24 cellular contexts compared by ENCODE assay signal in the genomic region with DNA sequence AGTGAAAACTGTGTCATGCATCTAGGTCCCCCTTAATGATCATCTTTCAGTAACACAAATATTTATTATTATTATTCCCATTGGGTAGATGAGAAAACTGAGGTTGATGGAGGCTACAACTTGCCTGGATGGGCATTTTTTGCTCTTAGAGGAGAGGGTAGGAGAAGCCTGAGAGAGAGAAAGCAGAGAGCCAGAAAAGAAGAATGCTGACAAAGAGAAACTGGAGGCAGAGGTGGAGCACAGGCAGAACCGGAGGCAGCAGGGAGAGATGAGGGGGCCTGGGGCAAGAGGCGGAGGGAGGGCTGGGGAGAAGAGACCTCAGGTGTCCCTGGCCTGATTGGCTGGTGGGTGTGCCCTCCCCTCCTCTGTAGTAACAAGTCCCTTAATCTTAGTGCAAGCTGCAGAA. TPM values are rescaled to one million over a fixed set of nuclear protein-coding genes. Genes with fewer than 3 reads are reported as not detected.
A peak's percentile ranks its signal among the peaks of the same experiment; 100 is the strongest.
DNase-seq lines count a peak whose midpoint lies in the region; ATAC-seq and TF ChIP-seq lines count a peak whose summit lies in the region.
"Had no signal": no experiment of that assay in that cellular context is flagged by ENCODE, and none has a peak within 500 bp of the region (broad histone marks: within the 10 kb centered on the region; RNA-seq: fewer than 3 reads in every experiment).

No MANE protein-coding gene starts in this region.

- H2AFZ ChIP-seq in neural cell (ENCODE audit: low read depth, low read length) = no peak overlapping the region

- peak overlapping the region; percentile 80 for H3K27ac Mint-ChIP-seq in endothelial cell (ENCODE audit: unreplicated experiment)
- H3K27ac Mint-ChIP-seq in stimulated activated memory B cell treated with anti-CD40 and anti-IgM and Interleukin-4, amounts not matched to agents 10 μg/mL and 1 μg/mL and 100 μg/mL, for 72 hours = no peak overlapping the region
- H3K27ac Mint-ChIP-seq: activated CD4-positive, alpha-beta memory T cell treated with anti-CD3 and anti-CD28 coated beads, Interleukin-2, amount 10 ng/mL, durations not matched to agents 7 days and 5 days; stimulated activated naive CD8-positive, alpha-beta T cell treated with anti-CD3 and anti-CD28 coated beads, Interleukin-15, amount 100 ng/mL, for 72 hours had no signal

- H3K9me2 ChIP-seq in neural cell (ENCODE audit: insufficient read depth, low read length) = no peaks in the 10 kb centered on the region

- H3K9me3 ChIP-seq in HUES64 (ENCODE audit: insufficient read depth, low read depth, low read length) (no peaks in the 10 kb centered on the region), neural cell (ENCODE audit: low read length) (no peaks in the 10 kb centered on the region)
- H3K9me3 ChIP-seq: BLaER1, body of pancreas, heart left ventricle had no signal

- H3K27me3 ChIP-seq in HUES64 (ENCODE audit: insufficient read depth, low read length) = no peaks in the 10 kb centered on the region; the same call in 1 of the 2 replicates
- no peaks in the 10 kb centered on the region for H3K27me3 ChIP-seq in neural cell (ENCODE audit: insufficient read depth, low read depth, low read length)

- H3K9me3 Mint-ChIP-seq in endothelial cell (ENCODE audit: unreplicated experiment) = no peaks in the 10 kb centered on the region
- no peaks in the 10 kb centered on the region for H3K9me3 Mint-ChIP-seq in stimulated activated memory B cell treated with anti-CD40 and anti-IgM and Interleukin-4, amounts not matched to agents 10 μg/mL and 1 μg/mL and 100 μg/mL, for 72 hours
- H3K9me3 Mint-ChIP-seq: activated CD4-positive, alpha-beta memory T cell treated with anti-CD3 and anti-CD28 coated beads, Interleukin-2, amount 10 ng/mL, durations not matched to agents 7 days and 5 days; stimulated activated naive CD8-positive, alpha-beta T cell treated with anti-CD3 and anti-CD28 coated beads, Interleukin-15, amount 100 ng/mL, for 72 hours had no signal

- H3K27ac ChIP-seq in HUES64 (ENCODE audit: low read depth, low read length) (peak overlapping the region; percentile 87), neural cell (ENCODE audit: low read length) (no peak overlapping the region)
- H3K27ac ChIP-seq: BLaER1, body of pancreas, heart left ventricle had no signal

- DNase-seq in ELF-1 (ENCODE audit: low read depth, low spot score) (peak; percentile 94), endothelial cell (ENCODE audit: low spot score) (no peak)
- DNase-seq: activated CD4-positive, alpha-beta memory T cell treated with anti-CD3 and anti-CD28 coated beads, Interleukin-2, amount 10 ng/mL, durations not matched to agents 7 days and 5 days; activated effector memory CD4-positive, alpha-beta T cell treated with anti-CD3 and anti-CD28 coated beads, Interleukin-2, amount 50 U/mL, for 16 hours; activated T-cell treated with anti-CD3 and anti-CD28 coated beads for 4 hours; body of pancreas; heart left ventricle; NCI-H146; NCI-H526; Right ventricle myocardium superior; stimulated activated CD4-positive, alpha-beta T cell treated with anti-CD3 and anti-CD28 coated beads, Interleukin-12 subunit alpha, Interleukin-12 subunit beta, amount 100 ng/mL, for 4 hours; stimulated activated CD4-positive, alpha-beta T cell treated with anti-CD3 and anti-CD28 coated beads, Interleukin-4, amount 100 ng/mL, for 4 hours; stimulated activated naive CD8-positive, alpha-beta T cell treated with anti-CD3 and anti-CD28 coated beads, Interleukin-15, amount 100 ng/mL, for 72 hours; trophoblast cell had no signal

- H3K27me3 Mint-ChIP-seq in endothelial cell (ENCODE audit: unreplicated experiment) = peaks cover 16% of the 10 kb centered on the region
- H3K27me3 Mint-ChIP-seq in stimulated activated memory B cell treated with anti-CD40 and anti-IgM and Interleukin-4, amounts not matched to agents 10 μg/mL and 1 μg/mL and 100 μg/mL, for 72 hours = peaks cover 66% of the 10 kb centered on the region

- TF ChIP-seq RAD21 in neural cell (conservative IDR thresholded peaks at IDR 0.05) = no peak

- H3K79me2 ChIP-seq in neural cell (replicated peaks; ENCODE audit: insufficient read depth, low read length) = peaks cover 87% of the 10 kb centered on the region

- WGBS in HUES64 = 17% methylated on average over 2 of the region's 2 CpGs

- H3K9ac ChIP-seq in HUES64 (ENCODE audit: low read depth, low read length) = peak overlapping the region; percentile 39; the same call in 1 of the 2 replicates
- peak overlapping the region; percentile 29 for H3K9ac ChIP-seq in neural cell (ENCODE audit: low read length)
- H3K9ac ChIP-seq: BLaER1 had no signal

- H3F3A ChIP-seq in neural cell (ENCODE audit: insufficient read depth, low read length, poor library complexity, severe bottlenecking) = no peaks in the 10 kb centered on the region

- H3K36me3 ChIP-seq in HUES64 (ENCODE audit: insufficient read depth, low read length) = peaks cover 12% of the 10 kb centered on the region; the same call in 1 of the 2 replicates
- H3K36me3 ChIP-seq in neural cell (ENCODE audit: insufficient read depth, low read length) = peaks cover 6% of the 10 kb centered on the region
- H3K36me3 ChIP-seq: BLaER1, heart left ventricle had no signal

- peak overlapping the region; percentile 32 for H3K4me2 ChIP-seq in neural cell (ENCODE audit: low read length)
- H3K4me2 ChIP-seq: BLaER1 had no signal

- peak overlapping the region; percentile 27 for H3K4me3 Mint-ChIP-seq in endothelial cell (ENCODE audit: unreplicated experiment)
- H3K4me3 Mint-ChIP-seq in stimulated activated memory B cell treated with anti-CD40 and anti-IgM and Interleukin-4, amounts not matched to agents 10 μg/mL and 1 μg/mL and 100 μg/mL, for 72 hours = no peak overlapping the region
- H3K4me3 Mint-ChIP-seq: activated CD4-positive, alpha-beta memory T cell treated with anti-CD3 and anti-CD28 coated beads, Interleukin-2, amount 10 ng/mL, durations not matched to agents 7 days and 5 days; stimulated activated naive CD8-positive, alpha-beta T cell treated with anti-CD3 and anti-CD28 coated beads, Interleukin-15, amount 100 ng/mL, for 72 hours had no signal

- peaks cover 12% of the 10 kb centered on the region for H4K20me1 ChIP-seq in neural cell (ENCODE audit: insufficient read depth)

- H3K4me1 ChIP-seq in HUES64 (ENCODE audit: insufficient read depth, low read length) = peaks cover 72% of the 10 kb centered on the region

- TF ChIP-seq CTCF in endothelial cell (IDR thresholded peaks at IDR 0.05; ENCODE audit: unreplicated experiment) = no peak
- no peak for TF ChIP-seq CTCF in neural cell (IDR thresholded peaks at IDR 0.05; ENCODE audit: poor library complexity, severe bottlenecking)

- ATAC-seq in GM19395 (IDR thresholded peaks at IDR 0.05; ENCODE audit: unreplicated experiment) (no peak), HG03378 (IDR thresholded peaks at IDR 0.05; ENCODE audit: unreplicated experiment) (no peak), GM21381 (IDR thresholded peaks at IDR 0.05; ENCODE audit: unreplicated experiment) (no peak)
- no peak for ATAC-seq in stimulated activated memory B cell treated with anti-CD40 and anti-IgM and Interleukin-4, amounts not matched to agents 10 μg/mL and 1 μg/mL and 100 μg/mL, for 72 hours
- ATAC-seq: activated CD4-positive, CD25-positive, alpha-beta regulatory T cell treated with anti-CD3 and anti-CD28 coated beads, Interleukin-2, amount 50 U/mL, for 24 hours; body of pancreas; heart left ventricle; stimulated activated naive CD8-positive, alpha-beta T cell treated with anti-CD3 and anti-CD28 coated beads, Interleukin-15, amount 100 ng/mL, for 72 hours had no signal

- peak overlapping the region; percentile 23; the same call in 1 of the 2 replicates for H3K4me3 ChIP-seq in HUES64 (ENCODE audit: low read length)
- peak overlapping the region; percentile 81 for H3K4me3 ChIP-seq in neural cell (ENCODE audit: low read length)
- H3K4me3 ChIP-seq: BLaER1, body of pancreas, heart left ventricle had no signal

- no peak for TF ChIP-seq EP300 in neural cell (conservative IDR thresholded peaks at IDR 0.05; ENCODE audit: poor library complexity, severe bottlenecking)

- H3K36me3 Mint-ChIP-seq in endothelial cell (ENCODE audit: low read depth, unreplicated experiment) = no peaks in the 10 kb centered on the region
- H3K36me3 Mint-ChIP-seq in stimulated activated memory B cell treated with anti-CD40 and anti-IgM and Interleukin-4, amounts not matched to agents 10 μg/mL and 1 μg/mL and 100 μg/mL, for 72 hours = no peaks in the 10 kb centered on the region

- H3K4me1 Mint-ChIP-seq in endothelial cell (ENCODE audit: unreplicated experiment) = peaks cover 39% of the 10 kb centered on the region
- H3K4me1 Mint-ChIP-seq in stimulated activated memory B cell treated with anti-CD40 and anti-IgM and Interleukin-4, amounts not matched to agents 10 μg/mL and 1 μg/mL and 100 μg/mL, for 72 hours = peaks cover 18% of the 10 kb centered on the region

TF ChIP-seq in neural cell, 6 proteins besides CTCF, POLR2A, EP300 and RAD21 (continues in another document):
- no peak for TF ChIP-seq EZH2 (IDR thresholded peaks at IDR 0.05; ENCODE audit: borderline replicate concordance, insufficient read depth, low read length, poor library complexity, severe bottlenecking)
- no peak for TF ChIP-seq MXI1 (conservative IDR thresholded peaks at IDR 0.05; ENCODE audit: poor library complexity, severe bottlenecking)

RNA-seq across cellular contexts. Expression of a gene that starts 4.1 kb away (rescaled TPM):
- polyA plus RNA-seq in HUES64 (2013, experiment 1 of 2) = 4.1 TPM
- 7.0 TPM for polyA plus RNA-seq in HUES64 (2013, experiment 2 of 2)
- 2.2 TPM for total RNA-seq in endothelial cell (ENCODE audit: unreplicated experiment)
- 5.6 and 6.0 TPM in 2 replicates for polyA plus RNA-seq in neural cell
- polyA minus RNA-seq in neural cell = 12.2 and 15.9 TPM in 2 replicates
- total RNA-seq: endothelial cell of umbilical vein, liver, Right ventricle myocardium superior had no signal
- polyA plus RNA-seq: endothelial cell of umbilical vein, heart left ventricle, liver had no signal

RNA-seq across cellular contexts. Expression of a gene that starts 29.9 kb away (rescaled TPM):
- polyA plus RNA-seq in HUES64 (2013, experiment 1 of 2) = 9.5 TPM
- 16.9 TPM for polyA plus RNA-seq in HUES64 (2013, experiment 2 of 2)
- total RNA-seq in endothelial cell (ENCODE audit: unreplicated experiment) = 3.0 TPM
- 62.8 and 67.6 TPM in 2 replicates for polyA plus RNA-seq in neural cell
- 51.1 and 51.6 TPM in 2 replicates for polyA minus RNA-seq in neural cell
- total RNA-seq: body of pancreas, endothelial cell of umbilical vein, liver, Right ventricle myocardium superior had no signal
- polyA plus RNA-seq: endothelial cell of umbilical vein, heart left ventricle, liver had no signal

RNA-seq across cellular contexts. Expression of a gene that starts 52.7 kb away (rescaled TPM):
- 18.3 TPM for polyA plus RNA-seq in HUES64 (2013, experiment 1 of 2)
- polyA plus RNA-seq in HUES64 (2013, experiment 2 of 2) = 30.2 TPM
- total RNA-seq in endothelial cell (ENCODE audit: unreplicated experiment) = 12.4 TPM
- not detected in 2 replicates for polyA plus RNA-seq in neural cell
- 1.5 TPM in 1 of 2 replicates, not detected in the other for polyA minus RNA-seq in neural cell
